ENCODE assay signal across 19 cellular contexts in genomic region chr12:75613981-75614380, GRCh38.
"Had no signal": no experiment of that assay in that cellular context is flagged by ENCODE, and none has a peak within 500 bp of the region (broad histone marks: within the 10 kb centered on the region; RNA-seq: fewer than 3 reads in every experiment).

No MANE protein-coding gene starts in this region.

- DNase-seq: activated naive CD4-positive, alpha-beta T cell; activated T-cell treated with anti-CD3 and anti-CD28 coated beads, Interleukin-2, amount 50 U/mL, for 4 hours; amniotic stem cell; effector CD4-positive, alpha-beta T cell; erythroblast; hippocampal formation; left colon; mesenchymal stem cell; mucosa of descending colon; nephron progenitor cell; right cardiac atrium; stimulated activated CD4-positive, alpha-beta T cell treated with anti-CD3 and anti-CD28 coated beads, Interleukin-12 subunit alpha, Interleukin-12 subunit beta, amount 100 ng/mL, for 4 hours; stimulated activated CD4-positive, alpha-beta T cell treated with anti-CD3 and anti-CD28 coated beads, Interleukin-1b, Interleukin-23, amount 100 ng/mL, for 48 hours; stimulated activated naive CD8-positive, alpha-beta T cell treated with anti-CD3 and anti-CD28 coated beads, Interleukin-15, amount 100 ng/mL, for 72 hours; T1000; tibial artery had no signal

- H3K27ac ChIP-seq: cardiac muscle cell, foreskin keratinocyte, parathyroid adenoma, tibial artery had no signal

- H3K4me3 ChIP-seq: cardiac muscle cell, mucosa of descending colon, tibial artery had no signal
